In the genomic region with DNA sequence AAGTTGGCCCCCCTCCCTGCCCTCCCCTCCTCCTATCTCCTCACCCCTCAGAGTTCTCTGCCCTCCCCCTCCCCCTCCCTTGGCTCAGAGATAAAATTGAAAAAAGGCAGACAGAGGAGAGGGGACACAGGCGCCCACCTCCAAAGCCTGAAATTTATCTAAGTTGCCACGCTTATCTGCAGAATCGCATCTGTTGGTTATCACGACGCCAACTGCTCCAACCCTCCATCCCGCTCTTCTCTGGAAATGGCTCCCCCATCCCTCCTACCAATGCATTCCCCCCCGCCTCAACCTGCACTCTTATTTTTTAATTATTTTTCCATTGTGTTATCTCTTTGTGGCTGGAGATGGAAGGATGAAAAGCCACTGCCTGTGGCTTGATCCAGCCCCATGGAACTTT, we compare ENCODE assay signal across 18 cellular contexts.
DNase-seq lines count a peak whose midpoint lies in the region; ATAC-seq and TF ChIP-seq lines count a peak whose summit lies in the region.
"Had no signal": no experiment of that assay in that cellular context is flagged by ENCODE, and none has a peak within 500 bp of the region (broad histone marks: within the 10 kb centered on the region; RNA-seq: fewer than 3 reads in every experiment).

No MANE protein-coding gene starts in this region.

- no peaks in the 10 kb centered on the region for H3K36me3 Mint-ChIP-seq in activated CD4-positive, alpha-beta T cell treated with anti-CD3 and anti-CD28 coated beads, Interleukin-2, amount 10 ng/mL, durations not matched to agents 24 days and 14 days (ENCODE audit: low read depth)
- H3K36me3 Mint-ChIP-seq: CD8-positive, alpha-beta T cell had no signal

- 8% methylated on average over 7 of the region's 7 CpGs for WGBS in SK-N-SH (ENCODE audit: low lambda C conversion rate)

- no peaks in the 10 kb centered on the region for H3K9me3 ChIP-seq in SK-N-SH
- H3K9me3 ChIP-seq: A549; BLaER1 treated with 17β-estradiol and CSF1 and Interleukin-3, amounts not matched to agents 10 nM and 100 nM; Caco-2 had no signal

- ATAC-seq in SK-N-SH treated with all-trans-retinoic acid at 6 μM for 48 hours: no peak
- no peak for ATAC-seq in GM18505 (IDR thresholded peaks at IDR 0.05; ENCODE audit: unreplicated experiment)
- ATAC-seq: A549; CD8-positive, alpha-beta T cell; GM12878 had no signal

- DNase-seq in SK-N-SH (peak; percentile 57), mesenteric fat pad (ENCODE audit: low spot score) (peak; percentile 11)
- no peak for DNase-seq in activated CD4-positive, alpha-beta T cell treated with anti-CD3 and anti-CD28 coated beads, Interleukin-2, amount 10 ng/mL, durations not matched to agents 24 days and 14 days
- DNase-seq: AML-193; Caco-2; Calu3; CD4-positive, alpha-beta T cell; CD8-positive, alpha-beta T cell; DMS79 treated with DMSO at 0.1 percent for 48 hours; GDM1 had no signal

- no peaks in the 10 kb centered on the region for H3K4me1 Mint-ChIP-seq in activated CD4-positive, alpha-beta T cell treated with anti-CD3 and anti-CD28 coated beads, Interleukin-2, amount 10 ng/mL, durations not matched to agents 24 days and 14 days
- H3K4me1 Mint-ChIP-seq: B cell had no signal

- no peak for TF ChIP-seq POLR2A in GM18505 (IDR thresholded peaks at IDR 0.05; ENCODE audit: borderline replicate concordance, extremely low read depth, insufficient read depth, insufficient read length)

- TF ChIP-seq RAD21 in SK-N-SH (IDR thresholded peaks at IDR 0.05; ENCODE audit: low read length): no peak

- H3K9me2 ChIP-seq in SK-N-SH: no peaks in the 10 kb centered on the region

- no peak overlapping the region for H3K4me3 Mint-ChIP-seq in activated CD4-positive, alpha-beta T cell treated with anti-CD3 and anti-CD28 coated beads, Interleukin-2, amount 10 ng/mL, durations not matched to agents 24 days and 14 days
- H3K4me3 Mint-ChIP-seq: B cell; CD4-positive, alpha-beta T cell; CD8-positive, alpha-beta T cell had no signal

- no peak overlapping the region for H3K27ac ChIP-seq in SK-N-SH (ENCODE audit: low read depth in 2 of 2, low read length in 1 of 2)
- H3K27ac ChIP-seq: 22Rv1; A549; BLaER1 treated with 17β-estradiol and CSF1 and Interleukin-3, amounts not matched to agents 10 nM and 100 nM; C4-2B had no signal

- TF ChIP-seq EP300 in SK-N-SH (IDR thresholded peaks at IDR 0.05; ENCODE audit: borderline replicate concordance in 1 of 2, low read depth in 1 of 2, low read length in 1 of 2): peak in 1 of 2 experiments; percentile 81; a peak in 2 of 4 replicates

- H3K27me3 ChIP-seq in SK-N-SH (ENCODE audit: insufficient read depth): no peaks in the 10 kb centered on the region; the same call in 1 of the 2 replicates
- H3K27me3 ChIP-seq: BLaER1 treated with 17β-estradiol and CSF1 and Interleukin-3, amounts not matched to agents 10 nM and 100 nM had no signal

- H3K9ac ChIP-seq in SK-N-SH: no peak overlapping the region
- H3K9ac ChIP-seq: BLaER1 treated with 17β-estradiol and CSF1 and Interleukin-3, amounts not matched to agents 10 nM and 100 nM had no signal

- H4K20me1 ChIP-seq in SK-N-SH (ENCODE audit: insufficient read depth): no peaks in the 10 kb centered on the region
- H4K20me1 ChIP-seq: BLaER1 treated with 17β-estradiol and CSF1 and Interleukin-3, amounts not matched to agents 10 nM and 100 nM had no signal

- H3K9me3 Mint-ChIP-seq in activated CD4-positive, alpha-beta T cell treated with anti-CD3 and anti-CD28 coated beads, Interleukin-2, amount 10 ng/mL, durations not matched to agents 24 days and 14 days: no peaks in the 10 kb centered on the region
- H3K9me3 Mint-ChIP-seq: CD4-positive, alpha-beta T cell; CD8-positive, alpha-beta T cell had no signal

- H2AFZ ChIP-seq in SK-N-SH (ENCODE audit: low read depth): no peak overlapping the region

- peaks cover 18% of the 10 kb centered on the region for H3K27me3 Mint-ChIP-seq in activated CD4-positive, alpha-beta T cell treated with anti-CD3 and anti-CD28 coated beads, Interleukin-2, amount 10 ng/mL, durations not matched to agents 24 days and 14 days

- H3K4me3 ChIP-seq in SK-N-SH (ENCODE audit: low read depth in 2 of 2, low read length in 1 of 2): no peak overlapping the region
- H3K4me3 ChIP-seq: A549; BLaER1 treated with 17β-estradiol and CSF1 and Interleukin-3, amounts not matched to agents 10 nM and 100 nM; GM12878 had no signal

- no peak overlapping the region for H3K27ac Mint-ChIP-seq in activated CD4-positive, alpha-beta T cell treated with anti-CD3 and anti-CD28 coated beads, Interleukin-2, amount 10 ng/mL, durations not matched to agents 24 days and 14 days
- H3K27ac Mint-ChIP-seq: B cell; CD4-positive, alpha-beta T cell; CD8-positive, alpha-beta T cell had no signal

- POLR2A ChIA-PET in SK-N-SH (lab: Yijun Ruan, JAX): no interaction called here

- intact Hi-C loops in activated CD4-positive, alpha-beta T cell treated with anti-CD3 and anti-CD28 coated beads, Interleukin-2, amount 10 ng/mL, durations not matched to agents 24 days and 14 days (cut with micrococcal nuclease): no loop called here

- TF ChIP-seq CTCF in SK-N-SH (IDR thresholded peaks at IDR 0.05): no peak

- H3K36me3 ChIP-seq in SK-N-SH (replicated peaks in 1 of 2; ENCODE audit: control insufficient read depth in 1 of 2, insufficient read depth in 2 of 2, low read length in 1 of 2): no peaks in the 10 kb centered on the region
- H3K36me3 ChIP-seq: BLaER1 treated with 17β-estradiol and CSF1 and Interleukin-3, amounts not matched to agents 10 nM and 100 nM had no signal

- H3K4me2 ChIP-seq in SK-N-SH: no peak overlapping the region
- H3K4me2 ChIP-seq: A549; BLaER1 treated with 17β-estradiol and CSF1 and Interleukin-3, amounts not matched to agents 10 nM and 100 nM had no signal

- H3K79me2 ChIP-seq in SK-N-SH (ENCODE audit: insufficient read depth): no peaks in the 10 kb centered on the region

- H3F3A ChIP-seq in SK-N-SH (replicated peaks; ENCODE audit: insufficient read depth): no peaks in the 10 kb centered on the region

- H3K4me1 ChIP-seq in SK-N-SH (ENCODE audit: control insufficient read depth in 1 of 2, insufficient read depth in 2 of 2, low read depth in 1 of 2, low read length in 1 of 2): peaks cover 0 to 16% of the 10 kb centered on the region in 2 experiments; a peak in 1 of 4 replicates
- H3K4me1 ChIP-seq: A549; BLaER1 treated with 17β-estradiol and CSF1 and Interleukin-3, amounts not matched to agents 10 nM and 100 nM; Caco-2 had no signal

- CTCF ChIA-PET in SK-N-SH (lab: Yijun Ruan, JAX): interaction anchor here (0.9 kb wide), 1 partner anchor 50 kb away, joined by 3 read pairs; no protein-coding TSS in a partner anchor

TF ChIP-seq in SK-N-SH, 30 proteins besides CTCF, POLR2A, EP300 and RAD21:
- TF ChIP-seq FOXJ3 (CRISPR knock-in tag; IDR thresholded peaks at IDR 0.05): no peak
- no peak for TF ChIP-seq MXI1 (IDR thresholded peaks at IDR 0.05; ENCODE audit: low read depth, low read length)
- peak; percentile 81 for TF ChIP-seq GATA2 (CRISPR knock-in tag; IDR thresholded peaks at IDR 0.05)
- TF ChIP-seq SIN3A (IDR thresholded peaks at IDR 0.05; ENCODE audit: borderline replicate concordance, low read depth, low read length): no peak
- TF ChIP-seq, protein P1, sequence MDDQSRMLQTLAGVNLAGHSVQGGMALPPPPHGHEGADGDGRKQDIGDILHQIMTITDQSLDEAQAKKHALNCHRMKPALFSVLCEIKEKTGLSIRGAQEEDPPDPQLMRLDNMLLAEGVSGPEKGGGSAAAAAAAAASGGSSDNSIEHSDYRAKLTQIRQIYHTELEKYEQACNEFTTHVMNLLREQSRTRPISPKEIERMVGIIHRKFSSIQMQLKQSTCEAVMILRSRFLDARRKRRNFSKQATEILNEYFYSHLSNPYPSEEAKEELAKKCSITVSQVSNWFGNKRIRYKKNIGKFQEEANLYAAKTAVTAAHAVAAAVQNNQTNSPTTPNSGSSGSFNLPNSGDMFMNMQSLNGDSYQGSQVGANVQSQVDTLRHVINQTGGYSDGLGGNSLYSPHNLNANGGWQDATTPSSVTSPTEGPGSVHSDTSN (IDR thresholded peaks at IDR 0.05): no peak
- TF ChIP-seq ELF1 (IDR thresholded peaks at IDR 0.05): no peak
- TF ChIP-seq CHD2 (IDR thresholded peaks at IDR 0.05; ENCODE audit: low read length, partially characterized antibody): peak; percentile 35
- no peak for TF ChIP-seq RXRA (IDR thresholded peaks at IDR 0.05; ENCODE audit: borderline replicate concordance, low read depth)

TF ChIP-seq in SK-N-SH treated with all-trans-retinoic acid at 6 μM for 48 hours, 23 proteins besides CTCF, POLR2A, EP300 and RAD21:
- TF ChIP-seq ARNTL (CRISPR knock-in tag; IDR thresholded peaks at IDR 0.05; ENCODE audit: borderline replicate concordance, low read depth) (no peak), ZC3H10 (CRISPR knock-in tag; IDR thresholded peaks at IDR 0.05) (no peak), RARB (CRISPR knock-in tag; IDR thresholded peaks at IDR 0.05) (no peak), ESRRG (CRISPR knock-in tag; IDR thresholded peaks at IDR 0.05) (no peak), BACH2 (CRISPR knock-in tag; IDR thresholded peaks at IDR 0.05; ENCODE audit: borderline replicate concordance) (no peak), ISL1 (CRISPR knock-in tag; IDR thresholded peaks at IDR 0.05) (no peak), GLIS3 (CRISPR knock-in tag; IDR thresholded peaks at IDR 0.05) (no peak), TOX (CRISPR knock-in tag; IDR thresholded peaks at IDR 0.05; ENCODE audit: borderline replicate concordance) (no peak), ZNF8 (CRISPR knock-in tag; IDR thresholded peaks at IDR 0.05) (no peak), SNAI2 (CRISPR knock-in tag; IDR thresholded peaks at IDR 0.05) (no peak), CSDC2 (CRISPR knock-in tag; IDR thresholded peaks at IDR 0.05) (no peak)
- TF ChIP-seq, protein P2, sequence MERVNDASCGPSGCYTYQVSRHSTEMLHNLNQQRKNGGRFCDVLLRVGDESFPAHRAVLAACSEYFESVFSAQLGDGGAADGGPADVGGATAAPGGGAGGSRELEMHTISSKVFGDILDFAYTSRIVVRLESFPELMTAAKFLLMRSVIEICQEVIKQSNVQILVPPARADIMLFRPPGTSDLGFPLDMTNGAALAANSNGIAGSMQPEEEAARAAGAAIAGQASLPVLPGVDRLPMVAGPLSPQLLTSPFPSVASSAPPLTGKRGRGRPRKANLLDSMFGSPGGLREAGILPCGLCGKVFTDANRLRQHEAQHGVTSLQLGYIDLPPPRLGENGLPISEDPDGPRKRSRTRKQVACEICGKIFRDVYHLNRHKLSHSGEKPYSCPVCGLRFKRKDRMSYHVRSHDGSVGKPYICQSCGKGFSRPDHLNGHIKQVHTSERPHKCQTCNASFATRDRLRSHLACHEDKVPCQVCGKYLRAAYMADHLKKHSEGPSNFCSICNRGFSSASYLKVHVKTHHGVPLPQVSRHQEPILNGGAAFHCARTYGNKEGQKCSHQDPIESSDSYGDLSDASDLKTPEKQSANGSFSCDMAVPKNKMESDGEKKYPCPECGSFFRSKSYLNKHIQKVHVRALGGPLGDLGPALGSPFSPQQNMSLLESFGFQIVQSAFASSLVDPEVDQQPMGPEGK (CRISPR knock-in tag; IDR thresholded peaks at IDR 0.05; ENCODE audit: borderline replicate concordance): no peak
